8 cellular contexts compared by ENCODE assay signal in genomic region chr6:29747688-29748250, GRCh38. TPM values are rescaled to one million over a fixed set of nuclear protein-coding genes. Genes with fewer than 3 reads are reported as not detected.
DNase-seq lines count a peak whose midpoint lies in the region; ATAC-seq and TF ChIP-seq lines count a peak whose summit lies in the region.

No MANE protein-coding gene starts in this region.

- H3K27me3 ChIP-seq in ascending aorta (no peaks in the 10 kb centered on the region), left lung (peaks cover 0 to 21% of the 10 kb centered on the region in 2 donors)

- H3K36me3 Mint-ChIP-seq in activated naive CD4-positive, alpha-beta T cell treated with anti-CD3 and anti-CD28 coated beads for 36 hours (ENCODE audit: low read depth) = peaks cover 3% of the 10 kb centered on the region
- no peaks in the 10 kb centered on the region for H3K36me3 Mint-ChIP-seq in type B pancreatic cell

- CTCF ChIA-PET in activated naive CD4-positive, alpha-beta T cell treated with anti-CD3 and anti-CD28 coated beads for 36 hours (lab: Charles Lee) = interaction anchor here (1.2 to 2.3 kb wide), 5 partner anchors 10 to 98 kb away, joined by 5 to 10 read pairs (median 5); no protein-coding TSS in a partner anchor

- peaks cover 17% of the 10 kb centered on the region for H3K4me1 Mint-ChIP-seq in activated naive CD4-positive, alpha-beta T cell treated with anti-CD3 and anti-CD28 coated beads for 36 hours (ENCODE audit: low read depth)
- peaks cover 12% of the 10 kb centered on the region for H3K4me1 Mint-ChIP-seq in type B pancreatic cell (ENCODE audit: unreplicated experiment)

- H3K27ac ChIP-seq in ascending aorta (peak overlapping the region in 1 of 2 donors; percentile 68), left lung (no peak overlapping the region)

- H3K4me3 Mint-ChIP-seq in activated naive CD4-positive, alpha-beta T cell treated with anti-CD3 and anti-CD28 coated beads for 36 hours = peak overlapping the region; percentile 94
- peak overlapping the region; percentile 91 for H3K4me3 Mint-ChIP-seq in type B pancreatic cell

- TF ChIP-seq CTCF in ascending aorta (IDR thresholded peaks at IDR 0.05) (no peak), left lung (IDR thresholded peaks at IDR 0.05) (no peak), type B pancreatic cell (conservative IDR thresholded peaks at IDR 0.05) (no peak)

- no peak for DNase-seq in activated naive CD4-positive, alpha-beta T cell treated with anti-CD3 and anti-CD28 coated beads for 36 hours
- no peak for DNase-seq in activated naive CD4-positive, alpha-beta T cell (lab: John Stamatoyannopoulos, UW)
- DNase-seq in ascending aorta (ENCODE audit: low spot score in 2 of 2) = peak in 1 of 2 donors; percentile 61
- DNase-seq in left lung = no peak
- no peak for DNase-seq in type B pancreatic cell (ENCODE audit: extremely low spot score, unreplicated experiment)
- DNase-seq in C1 segment of cervical spinal cord (lab: John Stamatoyannopoulos, UW) = no peak
- no peak for DNase-seq in NCI-H526 treated with DMSO at 0.1 percent for 48 hours (lab: John Stamatoyannopoulos, UW)
- no peak for DNase-seq in DMS79 treated with DMSO at 0.1 percent for 48 hours (lab: John Stamatoyannopoulos, UW)

- no peak for ATAC-seq in left lung

- intact Hi-C loops in activated naive CD4-positive, alpha-beta T cell treated with anti-CD3 and anti-CD28 coated beads for 36 hours (cut with micrococcal nuclease) = no loop called here
- intact Hi-C loops in ascending aorta (cut with DNase I) (loop anchor here (2.0 kb wide), 2 partner anchors 229 to 313 kb away; partner anchors contain the start of gene POLR1H), left lung (cut with DNase I) (no loop called here)

- no peaks in the 10 kb centered on the region for H3K27me3 Mint-ChIP-seq in activated naive CD4-positive, alpha-beta T cell treated with anti-CD3 and anti-CD28 coated beads for 36 hours (ENCODE audit: low read depth)
- H3K27me3 Mint-ChIP-seq in type B pancreatic cell = peaks cover 94% of the 10 kb centered on the region

- H3K9me3 Mint-ChIP-seq in activated naive CD4-positive, alpha-beta T cell treated with anti-CD3 and anti-CD28 coated beads for 36 hours = no peaks in the 10 kb centered on the region
- no peaks in the 10 kb centered on the region for H3K9me3 Mint-ChIP-seq in type B pancreatic cell

- peaks cover 3 to 4% of the 10 kb centered on the region in 2 donors for H3K36me3 ChIP-seq in ascending aorta
- H3K36me3 ChIP-seq in left lung = no peaks in the 10 kb centered on the region

- no peaks in the 10 kb centered on the region for H3K9me3 ChIP-seq in ascending aorta
- H3K9me3 ChIP-seq in left lung = no peaks in the 10 kb centered on the region

- H3K4me1 ChIP-seq in ascending aorta = peaks cover 6 to 9% of the 10 kb centered on the region in 2 donors
- peaks cover 0 to 30% of the 10 kb centered on the region in 2 donors for H3K4me1 ChIP-seq in left lung

- H3K4me3 ChIP-seq in ascending aorta = peak overlapping the region; percentile 67 to 94
- peak overlapping the region; percentile 59 to 63 for H3K4me3 ChIP-seq in left lung

- H3K27ac Mint-ChIP-seq in activated naive CD4-positive, alpha-beta T cell treated with anti-CD3 and anti-CD28 coated beads for 36 hours = no peak overlapping the region
- H3K27ac Mint-ChIP-seq in type B pancreatic cell = no peak overlapping the region

RNA-seq across cellular contexts. Expression of gene HLA-F, which starts 24.5 kb away (rescaled TPM):
- total RNA-seq in activated naive CD4-positive, alpha-beta T cell treated with anti-CD3 and anti-CD28 coated beads for 36 hours = 100 to 1,000 TPM; 282 to 310 TPM
- total RNA-seq in ascending aorta = 75.0 TPM
- 100 to 1,000 TPM in 1 of 2 donors, 10 to 100 TPM in 1; 98.3 to 197 TPM for total RNA-seq in left lung
- 2.8 and 13.2 TPM in 2 replicates for total RNA-seq in type B pancreatic cell (ENCODE audit: low replicate concordance)
